In the genomic region with DNA sequence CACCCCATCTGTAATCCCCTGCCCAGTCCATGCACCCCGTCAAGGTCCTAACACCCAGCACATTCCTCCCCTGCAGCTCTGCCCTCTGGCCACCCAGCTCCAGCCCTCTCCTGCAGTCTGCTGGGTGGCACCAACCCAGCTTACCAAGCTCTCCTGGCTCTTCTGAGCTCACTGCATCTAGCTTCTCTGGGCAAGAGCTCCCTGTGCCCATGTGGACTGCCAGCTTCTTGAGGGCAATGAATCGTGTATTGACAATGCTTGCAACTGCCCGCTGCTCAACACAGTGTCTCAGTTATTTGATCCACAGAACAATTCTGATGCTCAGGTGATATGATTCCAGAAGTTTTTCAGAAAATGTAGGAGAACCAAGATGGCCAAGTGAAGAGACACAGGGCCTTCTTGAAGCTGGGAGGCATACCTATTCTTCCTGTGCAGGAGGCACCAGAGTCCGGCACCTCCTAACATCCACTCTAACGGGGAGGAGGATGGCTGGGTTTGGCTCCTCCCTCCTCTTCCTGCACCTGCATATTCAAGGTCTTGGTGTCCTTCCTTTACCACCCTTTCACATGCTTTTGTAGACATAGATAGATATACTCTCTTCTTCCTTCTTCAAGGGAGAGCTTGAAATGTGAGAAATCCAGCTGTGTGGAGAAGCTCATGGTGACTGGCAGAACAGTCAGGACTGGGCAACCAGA, we compare ENCODE assay signal across 17 cellular contexts.
DNase-seq lines count a peak whose midpoint lies in the region; ATAC-seq and TF ChIP-seq lines count a peak whose summit lies in the region.
"Had no signal": no experiment of that assay in that cellular context is flagged by ENCODE, and none has a peak within 500 bp of the region (broad histone marks: within the 10 kb centered on the region; RNA-seq: fewer than 3 reads in every experiment).

No MANE protein-coding gene starts in this region.

- H3K27me3 ChIP-seq in IMR-90 (ENCODE audit: control insufficient read depth, insufficient read depth, low read length) (no peaks in the 10 kb centered on the region), neutrophil (no peaks in the 10 kb centered on the region)
- H3K27me3 ChIP-seq: body of pancreas, esophagus muscularis mucosa had no signal

- H3K79me1 ChIP-seq in IMR-90 (ENCODE audit: low read depth in 1 of 2, low read length in 2 of 2), result peaks cover 71 to 96% of the 10 kb centered on the region in 2 experiments

- H2BK20ac ChIP-seq in IMR-90 (ENCODE audit: low read depth, low read length), result peak overlapping the region; percentile 27

- TF ChIP-seq CTCF in IMR-90 (conservative IDR thresholded peaks at IDR 0.05; ENCODE audit: low read depth, low read length) (no peak), neutrophil (IDR thresholded peaks at IDR 0.05) (no peak)

- H3K36me3 ChIP-seq in IMR-90 (ENCODE audit: control insufficient read depth, insufficient read depth, low read length), result peaks cover 10% of the 10 kb centered on the region; the same call in 1 of the 2 replicates
- no peaks in the 10 kb centered on the region for H3K36me3 ChIP-seq in neutrophil
- H3K36me3 ChIP-seq: HAP-1, thoracic aorta had no signal

- H3K4me3 ChIP-seq in IMR-90 (ENCODE audit: insufficient read depth, low read depth, low read length), result no peak overlapping the region
- H3K4me3 ChIP-seq in neutrophil (ENCODE audit: low read depth in 1 of 2, low read length in 1 of 2), result peak overlapping the region; percentile 55 to 58
- H3K4me3 ChIP-seq: body of pancreas, esophagus muscularis mucosa, HAP-1, thoracic aorta had no signal

- no peaks in the 10 kb centered on the region for H3K27me3 Mint-ChIP-seq in T-helper 1 cell treated with Interleukin-12 subunit alpha and Interleukin-12 subunit beta and Interleukin-4 antibody, amounts not matched to agents 30 μg/mL and 1 μg/mL, for 36 hours (ENCODE audit: low read depth)
- no peaks in the 10 kb centered on the region for H3K27me3 Mint-ChIP-seq in activated naive CD8-positive, alpha-beta T cell treated with anti-CD3 and anti-CD28 coated beads for 36 hours

- peak overlapping the region; percentile 90; the same call in 1 of the 2 replicates for H4K91ac ChIP-seq in IMR-90 (ENCODE audit: insufficient read depth, low read depth, low read length)

- peak overlapping the region; percentile 66; the same call in 1 of the 2 replicates for H3K56ac ChIP-seq in IMR-90 (ENCODE audit: extremely low read depth, insufficient read depth, low read length)

- H3K23ac ChIP-seq in IMR-90 (ENCODE audit: low read depth, low read length), result no peak overlapping the region; the same call in 1 of the 2 replicates

- H3K4me2 ChIP-seq in IMR-90 (ENCODE audit: low read depth, low read length), result no peak overlapping the region

- no peak overlapping the region for H2BK15ac ChIP-seq in IMR-90 (ENCODE audit: low read depth, low read length)

- dilution Hi-C loops in IMR-90 (cut with HindIII; ENCODE audit: low sequenced_read_pairs, unreplicated experiment), result no loop called here

- peak overlapping the region; percentile 83 for H2BK5ac ChIP-seq in IMR-90 (ENCODE audit: low read depth, low read length, poor library complexity, severe bottlenecking)

- DNase-seq in T-helper 1 cell, result no peak
- no peak for DNase-seq in IMR-90
- no peak for DNase-seq in activated naive CD8-positive, alpha-beta T cell treated with anti-CD3 and anti-CD28 coated beads for 36 hours
- DNase-seq in NCI-H146 (lab: John Stamatoyannopoulos, UW), result no peak
- DNase-seq in NCI-H2107 treated with DMSO at 0.1 percent for 48 hours (lab: John Stamatoyannopoulos, UW; ENCODE audit: unreplicated experiment), result no peak
- no peak for DNase-seq in SHP77 (lab: John Stamatoyannopoulos, UW)
- DNase-seq: 8988T, activated gamma-delta T cell, body of pancreas, Caco-2, glutamatergic neuron, occipital lobe had no signal

- peaks cover 82% of the 10 kb centered on the region for H3K4me1 Mint-ChIP-seq in T-helper 1 cell treated with Interleukin-12 subunit alpha and Interleukin-12 subunit beta and Interleukin-4 antibody, amounts not matched to agents 30 μg/mL and 1 μg/mL, for 36 hours (ENCODE audit: low read depth)
- peaks cover 50% of the 10 kb centered on the region for H3K4me1 Mint-ChIP-seq in activated naive CD8-positive, alpha-beta T cell treated with anti-CD3 and anti-CD28 coated beads for 36 hours

- H3K27ac Mint-ChIP-seq in T-helper 1 cell treated with Interleukin-12 subunit alpha and Interleukin-12 subunit beta and Interleukin-4 antibody, amounts not matched to agents 30 μg/mL and 1 μg/mL, for 36 hours, result peak overlapping the region; percentile 95
- H3K27ac Mint-ChIP-seq in activated naive CD8-positive, alpha-beta T cell treated with anti-CD3 and anti-CD28 coated beads for 36 hours, result peak overlapping the region; percentile 3

- CTCF ChIA-PET in IMR-90 (lab: Yijun Ruan, JAX), result interaction anchor here (1.6 kb wide), 1 partner anchor 181 kb away, joined by 5 read pairs; no protein-coding TSS in a partner anchor

- H2BK120ac ChIP-seq in IMR-90 (ENCODE audit: low read depth, low read length), result peak overlapping the region; percentile 66

- no peak for ATAC-seq in IMR-90 (ENCODE audit: low read depth)
- ATAC-seq: body of pancreas had no signal

- no peak overlapping the region for H2AFZ ChIP-seq in IMR-90 (replicated peaks; ENCODE audit: low read length, poor library complexity)

- 86% methylated on average over 3 of the region's 5 CpGs; no CpG with 5 or more reads in 1 of the 2 experiments for WGBS in IMR-90 (ENCODE audit: extremely low coverage in 2 of 2, insufficient read length in 1 of 2), 2 experiments

- H3K4ac ChIP-seq in IMR-90 (ENCODE audit: low read depth, low read length), result peak overlapping the region; percentile 84

- intact Hi-C loops in IMR-90 (cut with micrococcal nuclease), result no loop called here

- no peak overlapping the region; the same call in 1 of the 2 replicates for H4K5ac ChIP-seq in IMR-90 (ENCODE audit: low read depth, low read length)

- no peaks in the 10 kb centered on the region for H3K9me3 ChIP-seq in IMR-90 (ENCODE audit: control insufficient read depth, insufficient read depth, low read length)
- H3K9me3 ChIP-seq in neutrophil, result no peaks in the 10 kb centered on the region
- H3K9me3 ChIP-seq: body of pancreas, Caco-2, esophagus muscularis mucosa, HAP-1, thoracic aorta had no signal

- BruUV-seq in IMR-90 (replicated peaks; lab: Mats Ljungman, UMichigan), result no TSS peak

- H3K4me3 Mint-ChIP-seq in T-helper 1 cell treated with Interleukin-12 subunit alpha and Interleukin-12 subunit beta and Interleukin-4 antibody, amounts not matched to agents 30 μg/mL and 1 μg/mL, for 36 hours, result peak overlapping the region; percentile 74
- H3K4me3 Mint-ChIP-seq in activated naive CD8-positive, alpha-beta T cell treated with anti-CD3 and anti-CD28 coated beads for 36 hours, result no peak overlapping the region

- H2AK5ac ChIP-seq in IMR-90 (ENCODE audit: low read depth, low read length), result peak overlapping the region; percentile 41

- POLR2A ChIA-PET in IMR-90 (lab: Charles Lee; ENCODE audit: unreplicated experiment), result no interaction called here

- H3K14ac ChIP-seq in IMR-90 (replicated peaks; ENCODE audit: low read depth, low read length), result peak overlapping the region; percentile 74; the same call in 1 of the 2 replicates

- no peak overlapping the region for H2AK9ac ChIP-seq in IMR-90 (replicated peaks; ENCODE audit: low read depth, low read length, poor library complexity)

- H3K4me1 ChIP-seq in IMR-90 (ENCODE audit: control insufficient read depth, insufficient read depth, low read length) (peaks cover 16% of the 10 kb centered on the region), neutrophil (ENCODE audit: control insufficient read depth in 1 of 2, insufficient read depth in 1 of 2, low read depth in 1 of 2, low read length in 1 of 2) (peaks cover 84 to 85% of the 10 kb centered on the region in 2 experiments)
- H3K4me1 ChIP-seq: body of pancreas, HAP-1 had no signal

- peak overlapping the region; percentile 14; the same call in 1 of the 2 replicates for H3K18ac ChIP-seq in IMR-90 (ENCODE audit: low read depth, low read length)

- H4K8ac ChIP-seq in IMR-90 (ENCODE audit: low read depth in 2 of 2, low read length in 2 of 2), result peak overlapping the region; percentile 48 to 75; a peak in 2 of 4 replicates

- H3K9me3 Mint-ChIP-seq in T-helper 1 cell treated with Interleukin-12 subunit alpha and Interleukin-12 subunit beta and Interleukin-4 antibody, amounts not matched to agents 30 μg/mL and 1 μg/mL, for 36 hours, result no peaks in the 10 kb centered on the region
- H3K9me3 Mint-ChIP-seq in activated naive CD8-positive, alpha-beta T cell treated with anti-CD3 and anti-CD28 coated beads for 36 hours, result peaks cover 2% of the 10 kb centered on the region

- H3K27ac ChIP-seq in IMR-90 (ENCODE audit: insufficient read depth, low read length) (peak overlapping the region; percentile 79), neutrophil (peak overlapping the region; percentile 97)
- H3K27ac ChIP-seq: thoracic aorta had no signal

- H3K36me3 Mint-ChIP-seq in T-helper 1 cell treated with Interleukin-12 subunit alpha and Interleukin-12 subunit beta and Interleukin-4 antibody, amounts not matched to agents 30 μg/mL and 1 μg/mL, for 36 hours (ENCODE audit: low read depth), result peaks cover 44% of the 10 kb centered on the region
- H3K36me3 Mint-ChIP-seq in activated naive CD8-positive, alpha-beta T cell treated with anti-CD3 and anti-CD28 coated beads for 36 hours, result peaks cover 14% of the 10 kb centered on the region

- TF ChIP-seq POLR2A in IMR-90 (IDR thresholded peaks at IDR 0.05; ENCODE audit: low read depth, low read length), result no peak

- peaks cover 20% of the 10 kb centered on the region; the same call in 1 of the 2 replicates for H4K20me1 ChIP-seq in IMR-90 (ENCODE audit: insufficient read depth, low read length)

- in situ Hi-C loops in IMR-90 (cut with MboI; ENCODE audit: low sequenced_read_pairs), result no loop called here

- H3K9me1 ChIP-seq in IMR-90 (ENCODE audit: insufficient read depth, low read length), result peaks cover 48% of the 10 kb centered on the region

- no peak for TF ChIP-seq RAD21 in IMR-90 (IDR thresholded peaks at IDR 0.05; ENCODE audit: low read length)

- no peak overlapping the region for H3K9ac ChIP-seq in IMR-90 (ENCODE audit: low read depth, low read length)

TF ChIP-seq in IMR-90, 13 proteins besides CTCF, POLR2A, EP300 and RAD21:
- TF ChIP-seq, protein P1, sequence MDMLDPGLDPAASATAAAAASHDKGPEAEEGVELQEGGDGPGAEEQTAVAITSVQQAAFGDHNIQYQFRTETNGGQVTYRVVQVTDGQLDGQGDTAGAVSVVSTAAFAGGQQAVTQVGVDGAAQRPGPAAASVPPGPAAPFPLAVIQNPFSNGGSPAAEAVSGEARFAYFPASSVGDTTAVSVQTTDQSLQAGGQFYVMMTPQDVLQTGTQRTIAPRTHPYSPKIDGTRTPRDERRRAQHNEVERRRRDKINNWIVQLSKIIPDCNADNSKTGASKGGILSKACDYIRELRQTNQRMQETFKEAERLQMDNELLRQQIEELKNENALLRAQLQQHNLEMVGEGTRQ (IDR thresholded peaks at IDR 0.05; ENCODE audit: low read depth, low read length), result no peak
- TF ChIP-seq MAZ (IDR thresholded peaks at IDR 0.05; ENCODE audit: borderline replicate concordance, low read depth, low read length), result no peak
- no peak for TF ChIP-seq CHD1 (IDR thresholded peaks at IDR 0.05; ENCODE audit: low read depth, low read length)
